24 cellular contexts compared by ENCODE assay signal in the genomic region with DNA sequence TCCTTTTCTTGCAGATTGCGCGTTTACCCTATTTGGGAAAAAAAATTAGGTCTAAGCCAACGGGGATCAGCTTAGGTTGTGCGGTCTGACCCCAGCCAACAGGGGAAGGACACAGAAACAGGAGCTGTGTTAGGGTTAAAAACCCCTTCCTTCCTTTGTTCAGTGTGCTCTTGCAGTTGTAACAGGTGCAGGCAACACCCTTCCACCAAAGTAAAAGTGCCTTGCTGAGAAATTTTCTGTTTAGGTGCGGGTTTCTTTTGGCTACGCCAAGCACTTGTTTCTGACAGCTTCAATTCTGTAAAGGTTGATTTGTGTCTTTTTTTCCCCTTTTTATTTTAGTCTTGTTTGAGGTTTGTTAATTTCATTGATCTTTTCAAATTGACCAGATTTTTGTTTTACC.
"Had no signal": no experiment of that assay in that cellular context is flagged by ENCODE, and none has a peak within 500 bp of the region (broad histone marks: within the 10 kb centered on the region; RNA-seq: fewer than 3 reads in every experiment).

No MANE protein-coding gene starts in this region.

- H3K36me3 ChIP-seq: breast epithelium, lower lobe of right lung, neutrophil, uterus had no signal

- H3K27ac ChIP-seq: breast epithelium, left lung, lower lobe of right lung, neutrophil, skin epidermis, thoracic aorta, uterus had no signal

- H3K4me3 ChIP-seq: breast epithelium, left lung, lower lobe of right lung, skin epidermis, thoracic aorta, uterus had no signal

- ATAC-seq: activated T-helper 17 cell treated with anti-CD3 and anti-CD28 coated beads, Interleukin-2, amount 50 U/mL, for 72 hours; left lung; lower lobe of right lung; natural killer cell treated with Interleukin-12 subunit alpha and Interleukin-12 subunit beta and Interleukin-15 and Interleukin-18, amount 100 ng/mL, for 72 hours; sciatic nerve; stimulated activated effector memory CD8-positive, alpha-beta T cell treated with anti-CD3 and anti-CD28 coated beads, Interleukin-12 subunit alpha, Interleukin-12 subunit beta, amount 100 ng/mL, for 72 hours had no signal

- FAIRE-seq: frontal cortex had no signal

- H3K27me3 ChIP-seq: breast epithelium, left lung, neutrophil, uterus had no signal

- DNase-seq: activated CD4-positive, alpha-beta memory T cell treated with anti-CD3 and anti-CD28 coated beads, Interleukin-2, amount 10 ng/mL, durations not matched to agents 7 days and 5 days; activated CD4-positive, alpha-beta T cell treated with anti-CD3 and anti-CD28 coated beads, Interleukin-2, amount 10 ng/mL, durations not matched to agents 24 days and 14 days; activated CD4-positive, CD25-positive, alpha-beta regulatory T cell treated with anti-CD3 and anti-CD28 coated beads, Interleukin-2, amount 50 U/mL, for 72 hours; activated CD8-positive, alpha-beta memory T cell treated with anti-CD3 and anti-CD28 coated beads, Interleukin-2, amount 50 U/mL, for 48 hours; activated gamma-delta T cell treated with Interleukin-2 at 50 U/mL for 16 hours; activated naive CD4-positive, alpha-beta T cell treated with anti-CD3 and anti-CD28 coated beads, Interleukin-2, amount 50 U/mL, for 16 hours; activated T-cell treated with anti-CD3 and anti-CD28 coated beads, Interleukin-2, amount 50 U/mL, for 24 hours; central memory CD4-positive, alpha-beta T cell; effector CD4-positive, alpha-beta T cell; left lung; lower lobe of right lung; mesenchymal stem cell; stimulated activated CD4-positive, alpha-beta T cell treated with anti-CD3 and anti-CD28 coated beads, Interleukin-4, amount 100 ng/mL, for 24 hours; trophoblast cell; uterus had no signal

- H3K4me1 ChIP-seq: breast epithelium, left lung, lower lobe of right lung, uterus had no signal
